17 cellular contexts compared by ENCODE assay signal in genomic region chr7:107951896-107952295, GRCh38. TPM values are rescaled to one million over a fixed set of nuclear protein-coding genes. Genes with fewer than 3 reads are reported as not detected.
DNase-seq lines count a peak whose midpoint lies in the region; ATAC-seq, FAIRE-seq and TF ChIP-seq lines count a peak whose summit lies in the region.
"Had no signal": no experiment of that assay in that cellular context is flagged by ENCODE, and none has a peak within 500 bp of the region (broad histone marks: within the 10 kb centered on the region; RNA-seq: fewer than 3 reads in every experiment).

No MANE protein-coding gene starts in this region.

- peak overlapping the region; percentile 1 for H3K4ac ChIP-seq in trophoblast cell (ENCODE audit: low read depth, low read length)

- no peak for ATAC-seq in WTC11
- ATAC-seq: activated CD8-positive, alpha-beta T cell treated with anti-CD3 and anti-CD28 coated beads for 36 hours; stimulated activated effector memory CD8-positive, alpha-beta T cell treated with anti-CD3 and anti-CD28 coated beads, Interleukin-12 subunit alpha, Interleukin-12 subunit beta, amount 100 ng/mL, for 72 hours had no signal

- H3K79me2 ChIP-seq in trophoblast cell (ENCODE audit: control insufficient read depth, insufficient read depth, low read length, poor library complexity), result peaks cover 5% of the 10 kb centered on the region

- peaks cover 26 to 39% of the 10 kb centered on the region in 2 experiments for H3K4me1 ChIP-seq in trophoblast cell (ENCODE audit: control insufficient read depth in 1 of 2, insufficient read depth in 2 of 2, low read length in 2 of 2)

- H3K4me3 ChIP-seq in trophoblast cell (ENCODE audit: low read depth, low read length), result no peak overlapping the region
- H3K4me3 ChIP-seq: heart right ventricle, SJSA1 had no signal

- DNase-seq in HFFc6 (no peak), WTC11 (ENCODE audit: low spot score) (no peak), kidney tubule cell (ENCODE audit: low spot score) (peak; percentile 58), trophoblast cell (peak; percentile 64 to 75), hepatic stellate cell (ENCODE audit: low spot score) (no peak), NCI-H1105 treated with DMSO at 0.1 percent for 48 hours (lab: John Stamatoyannopoulos, UW) (no peak), H54 (ENCODE audit: insufficient read length, low spot score) (no peak)
- DNase-seq in stimulated activated CD4-positive, alpha-beta T cell treated with anti-CD3 and anti-CD28 coated beads, Interleukin-15, amount 100 ng/mL, for 24 hours, result no peak
- DNase-seq: activated CD8-positive, alpha-beta T cell treated with anti-CD3 and anti-CD28 coated beads for 36 hours; amniotic stem cell; cortex of kidney; heart right ventricle; KG1; NCI-H1417 treated with DMSO at 0.1 percent for 48 hours; NK-92 treated with Interleukin-12 subunit alpha and Interleukin-12 subunit beta, amount 100 ng/mL, for 24 hours had no signal

- WGBS in trophoblast cell (ENCODE audit: extremely low coverage, insufficient coverage, insufficient read length), result no CpG with 5 or more reads among the region's 9 CpGs

- H3K4me3 Mint-ChIP-seq in HFFc6 (peak overlapping the region; percentile 61), WTC11 (peak overlapping the region; percentile 12; the same call in 1 of the 2 replicates)
- H3K4me3 Mint-ChIP-seq: activated CD8-positive, alpha-beta T cell treated with anti-CD3 and anti-CD28 coated beads for 36 hours; stimulated activated effector memory CD8-positive, alpha-beta T cell treated with anti-CD3 and anti-CD28 coated beads, Interleukin-12 subunit alpha, Interleukin-12 subunit beta, amount 100 ng/mL, for 72 hours had no signal

- no peak for FAIRE-seq in H54 (lab: Jason Lieb, UNC)

- H4K8ac ChIP-seq in trophoblast cell (ENCODE audit: low read depth, low read length), result peak overlapping the region; percentile 66

- H3K18ac ChIP-seq in trophoblast cell (ENCODE audit: low read length), result peak overlapping the region; percentile 23

- H3K27ac Mint-ChIP-seq in HFFc6, result peak overlapping the region; percentile 80
- H3K27ac Mint-ChIP-seq in WTC11, result peak overlapping the region; percentile 83
- H3K27ac Mint-ChIP-seq: activated CD8-positive, alpha-beta T cell treated with anti-CD3 and anti-CD28 coated beads for 36 hours; stimulated activated effector memory CD8-positive, alpha-beta T cell treated with anti-CD3 and anti-CD28 coated beads, Interleukin-12 subunit alpha, Interleukin-12 subunit beta, amount 100 ng/mL, for 72 hours had no signal

- peak overlapping the region; percentile 4 for H2BK12ac ChIP-seq in trophoblast cell (ENCODE audit: low read length)

- H4K91ac ChIP-seq in trophoblast cell (ENCODE audit: low read depth, low read length), result peak overlapping the region; percentile 28

- POLR2A ChIA-PET in WTC11 (lab: Charles Lee), result interaction anchor here (0.6 kb wide), 1 partner anchor 163 kb away, joined by 4 read pairs; no protein-coding TSS in a partner anchor

- H2AFZ ChIP-seq in trophoblast cell (ENCODE audit: insufficient read depth, low read length, poor library complexity), result no peak overlapping the region

- peaks cover 5% of the 10 kb centered on the region for H3K27me3 Mint-ChIP-seq in HFFc6 (ENCODE audit: insufficient read depth)
- no peaks in the 10 kb centered on the region for H3K27me3 Mint-ChIP-seq in WTC11 (ENCODE audit: low read depth)

- no peak overlapping the region for H3K23ac ChIP-seq in trophoblast cell (ENCODE audit: low read length)

- CTCF ChIA-PET in WTC11 (lab: Charles Lee), result interaction anchor here (0.8 to 1.3 kb wide), 3 partner anchors 49 to 82 kb away, joined by 3 to 8 read pairs (median 5); no protein-coding TSS in a partner anchor

- H3K27ac ChIP-seq in trophoblast cell (ENCODE audit: low read depth, low read length), result peak overlapping the region; percentile 40

- H3K79me1 ChIP-seq in trophoblast cell (ENCODE audit: low read length), result peaks cover 41% of the 10 kb centered on the region

- no peak for TF ChIP-seq POLR2A in H54 (IDR thresholded peaks at IDR 0.05; ENCODE audit: low read depth, low read length)

- H3K9me3 Mint-ChIP-seq in HFFc6, result no peaks in the 10 kb centered on the region
- no peaks in the 10 kb centered on the region for H3K9me3 Mint-ChIP-seq in WTC11
- H3K9me3 Mint-ChIP-seq: activated CD8-positive, alpha-beta T cell treated with anti-CD3 and anti-CD28 coated beads for 36 hours; stimulated activated effector memory CD8-positive, alpha-beta T cell treated with anti-CD3 and anti-CD28 coated beads, Interleukin-12 subunit alpha, Interleukin-12 subunit beta, amount 100 ng/mL, for 72 hours had no signal

- H3K4me1 Mint-ChIP-seq in HFFc6 (ENCODE audit: low read depth) (peaks cover 72% of the 10 kb centered on the region), WTC11 (peaks cover 28% of the 10 kb centered on the region)
- H3K4me1 Mint-ChIP-seq: stimulated activated effector memory CD8-positive, alpha-beta T cell treated with anti-CD3 and anti-CD28 coated beads, Interleukin-12 subunit alpha, Interleukin-12 subunit beta, amount 100 ng/mL, for 72 hours had no signal

- H3K36me3 ChIP-seq in trophoblast cell (ENCODE audit: control insufficient read depth in 1 of 2, insufficient read depth in 2 of 2, low read length in 2 of 2), result peaks cover 40 to 52% of the 10 kb centered on the region in 2 experiments

- H2AK5ac ChIP-seq in trophoblast cell (ENCODE audit: low read length), result peak overlapping the region; percentile 5

- H4K12ac ChIP-seq in trophoblast cell (ENCODE audit: low read depth, low read length), result no peak overlapping the region

- H2BK120ac ChIP-seq in trophoblast cell (ENCODE audit: insufficient read depth, low read length, poor library complexity), result peak overlapping the region; percentile 1

- peaks cover 67% of the 10 kb centered on the region for H3K36me3 Mint-ChIP-seq in HFFc6 (ENCODE audit: low read depth)
- H3K36me3 Mint-ChIP-seq in WTC11, result peaks cover 65% of the 10 kb centered on the region
- H3K36me3 Mint-ChIP-seq: stimulated activated effector memory CD8-positive, alpha-beta T cell treated with anti-CD3 and anti-CD28 coated beads, Interleukin-12 subunit alpha, Interleukin-12 subunit beta, amount 100 ng/mL, for 72 hours had no signal

- H3K9ac ChIP-seq in trophoblast cell (ENCODE audit: low read length), result no peak overlapping the region

- H3K14ac ChIP-seq in trophoblast cell (ENCODE audit: low read length), result peak overlapping the region; percentile 23

- TF ChIP-seq CTCF in HFFc6 (IDR thresholded peaks at IDR 0.05) (no peak), WTC11 (IDR thresholded peaks at IDR 0.05) (no peak)

- peak overlapping the region; percentile 7 for H2BK5ac ChIP-seq in trophoblast cell (ENCODE audit: low read depth, low read length, poor library complexity)

- no peaks in the 10 kb centered on the region for H3K9me3 ChIP-seq in trophoblast cell (ENCODE audit: insufficient read depth, low read depth, low read length)
- H3K9me3 ChIP-seq: heart right ventricle, SJSA1 had no signal

- no peak overlapping the region for H3K4me2 ChIP-seq in trophoblast cell (ENCODE audit: low read length)

- H3K27me3 ChIP-seq in trophoblast cell (ENCODE audit: insufficient read depth, low read length), result no peaks in the 10 kb centered on the region
- H3K27me3 ChIP-seq: heart right ventricle, SJSA1 had no signal

TF ChIP-seq in WTC11, 78 proteins besides CTCF, POLR2A, EP300 and RAD21 (continues in another document):
- TF ChIP-seq SMAD4 (CRISPR knock-in tag; IDR thresholded peaks at IDR 0.05), result no peak
- TF ChIP-seq ZNF219 (CRISPR knock-in tag; IDR thresholded peaks at IDR 0.05; ENCODE audit: borderline replicate concordance), result no peak
- no peak for TF ChIP-seq RELA (CRISPR knock-in tag; IDR thresholded peaks at IDR 0.05; ENCODE audit: borderline replicate concordance)
- no peak for TF ChIP-seq ZNF532 (CRISPR knock-in tag; IDR thresholded peaks at IDR 0.05; ENCODE audit: borderline replicate concordance)
- no peak for TF ChIP-seq ZBTB43 (CRISPR knock-in tag; IDR thresholded peaks at IDR 0.05)
- TF ChIP-seq TEAD4 (CRISPR knock-in tag; IDR thresholded peaks at IDR 0.05), result no peak

RNA-seq across cellular contexts. Expression of gene LAMB1, which starts 51.1 kb away (rescaled TPM):
- total RNA-seq in HFFc6 (2021; fragmentation: NEBNext Ultra II Directional; extraction: Animal tissue kit (Norgen Biotek cat#: 25700)), result 100 to 1,000 TPM; 112 to 134 (median 123) TPM
- total RNA-seq in WTC11 (2021), result 77.8 to 101 TPM (median 78.4 TPM) in 3 replicates
- polyA plus RNA-seq in trophoblast cell (2013), result 407 and 428 TPM in 2 replicates

Comparison
In these comparisons a context has a peak if more than half of its experiments do, and no peak if none do; other contexts are left out.
1. DNase-seq: peak in kidney tubule cell (single experiment) and trophoblast cell (2 of 2); none in HFFc6 (single experiment), WTC11 (single experiment), hepatic stellate cell (single experiment), NCI-H1105 treated with DMSO at 0.1 percent for 48 hours (single experiment), stimulated activated CD4-positive, alpha-beta T cell treated with anti-CD3 and anti-CD28 coated beads, Interleukin-15, amount 100 ng/mL, for 24 hours (single experiment) and H54 (single experiment).